13 cellular contexts compared by ENCODE assay signal in genomic region chr3:71083726-71084131, GRCh38.
DNase-seq lines count a peak whose midpoint lies in the region; ATAC-seq, FAIRE-seq and TF ChIP-seq lines count a peak whose summit lies in the region.
"Had no signal": no experiment of that assay in that cellular context is flagged by ENCODE, and none has a peak within 500 bp of the region (broad histone marks: within the 10 kb centered on the region; RNA-seq: fewer than 3 reads in every experiment).

No MANE protein-coding gene starts in this region.

- CTCF ChIA-PET in CD4-positive, alpha-beta memory T cell (lab: Charles Lee; ENCODE audit: partially characterized antibody): no interaction called here
- CTCF ChIA-PET in HepG2 (lab: Yijun Ruan, JAX; ENCODE audit: low intra/inter-chr PET ratio, low total read pairs): no interaction called here

- peak in 1 of 5 donors; percentile 71 for DNase-seq in CD4-positive, alpha-beta memory T cell
- DNase-seq in GM12865 (ENCODE audit: low read depth) (peak; percentile 78), MM.1S (peak; percentile 55), HepG2 (ENCODE audit: low spot score) (no peak), NCI-H526 treated with DMSO at 0.1 percent for 48 hours (lab: John Stamatoyannopoulos, UW) (no peak), esophagus muscularis mucosa (ENCODE audit: extremely low spot score) (no peak)
- DNase-seq: activated gamma-delta T cell treated with Interleukin-2 at 50 U/mL for 16 hours, esophagus squamous epithelium, NCI-H1092, NCI-H510A treated with DMSO at 0.1 percent for 48 hours, pancreas, RPMI8226 had no signal

- H3K27ac Mint-ChIP-seq in CD4-positive, alpha-beta memory T cell: peak overlapping the region; percentile 52 to 95 (median 90)

- H3K36me3 Mint-ChIP-seq in CD4-positive, alpha-beta memory T cell: peaks cover 32 to 38% of the 10 kb centered on the region in 2 donors

- WGBS in HepG2 (ENCODE audit: low lambda C conversion rate): 57% methylated on average over 3 of the region's 3 CpGs
- 97% methylated on average over 3 of the region's 3 CpGs for WGBS in esophagus muscularis mucosa

- H3K9me3 ChIP-seq in CD4-positive, alpha-beta memory T cell (ENCODE audit: control insufficient read depth in 1 of 2, low read length in 2 of 2): no peaks in the 10 kb centered on the region
- H3K9me3 ChIP-seq in MM.1S (replicated peaks; ENCODE audit: insufficient read depth, low read length): no peaks in the 10 kb centered on the region
- no peaks in the 10 kb centered on the region for H3K9me3 ChIP-seq in HepG2 (ENCODE audit: low read length)
- H3K9me3 ChIP-seq in esophagus muscularis mucosa: no peaks in the 10 kb centered on the region
- H3K9me3 ChIP-seq: esophagus squamous epithelium, pancreas had no signal

- no peak for FAIRE-seq in HepG2 (lab: Jason Lieb, UNC)
- FAIRE-seq: pancreas had no signal

- H3F3A ChIP-seq in MM.1S (ENCODE audit: insufficient read depth, low read length): peaks cover 6% of the 10 kb centered on the region; the same call in 1 of the 2 replicates

- H3K27ac ChIP-seq in CD4-positive, alpha-beta memory T cell (ENCODE audit: low read depth, low read length): no peak overlapping the region
- H3K27ac ChIP-seq in MM.1S (ENCODE audit: low read length): peak overlapping the region; percentile 5; the same call in 1 of the 2 replicates
- H3K27ac ChIP-seq in HepG2 (ENCODE audit: extremely low read length, insufficient read depth, low read length): no peak overlapping the region
- peak overlapping the region in 1 of 4 donors; percentile 2 for H3K27ac ChIP-seq in esophagus muscularis mucosa (replicated peaks in 1 of 4)
- H3K27ac ChIP-seq: esophagus squamous epithelium, pancreas had no signal

- peak overlapping the region in 5 of 8 donors; percentile 6 to 60 (median 41) for H3K4me3 Mint-ChIP-seq in CD4-positive, alpha-beta memory T cell

- TF ChIP-seq EP300 in HepG2 (IDR thresholded peaks at IDR 0.05; ENCODE audit: low read depth in 2 of 2, low read length in 2 of 2) (no peak), HepG2 (CRISPR knock-in tag; IDR thresholded peaks at IDR 0.05; ENCODE audit: borderline replicate concordance) (no peak), esophagus muscularis mucosa (IDR thresholded peaks at IDR 0.05) (no peak)

- ATAC-seq in HepG2: peak; percentile 53
- no peak for ATAC-seq in GM19452 (IDR thresholded peaks at IDR 0.05; ENCODE audit: unreplicated experiment)
- ATAC-seq: pancreas had no signal

- H3K4me1 ChIP-seq in CD4-positive, alpha-beta memory T cell (ENCODE audit: insufficient read depth, low read length): peaks cover 89% of the 10 kb centered on the region
- H3K4me1 ChIP-seq in MM.1S (ENCODE audit: low read length) (peaks cover 24% of the 10 kb centered on the region), HepG2 (ENCODE audit: insufficient read depth, low read length) (peaks cover 57% of the 10 kb centered on the region), esophagus muscularis mucosa (peaks cover 16 to 84% (median 65%) of the 10 kb centered on the region in 4 donors)

- no peak overlapping the region for H3K4me3 ChIP-seq in CD4-positive, alpha-beta memory T cell (ENCODE audit: low read length in 2 of 2)
- H3K4me3 ChIP-seq in GM12865 (ENCODE audit: low read depth, low read length): no peak overlapping the region
- H3K4me3 ChIP-seq in MM.1S (ENCODE audit: low read length): no peak overlapping the region
- no peak overlapping the region for H3K4me3 ChIP-seq in HepG2 (replicated peaks in 1 of 3; ENCODE audit: insufficient read depth in 1 of 3, low read depth in 2 of 3, low read length in 3 of 3)
- no peak overlapping the region for H3K4me3 ChIP-seq in esophagus muscularis mucosa
- H3K4me3 ChIP-seq: esophagus squamous epithelium, pancreas had no signal

- peaks cover 70 to 93% (median 81%) of the 10 kb centered on the region in 4 donors for H3K4me1 Mint-ChIP-seq in CD4-positive, alpha-beta memory T cell

- H3K27me3 ChIP-seq in CD4-positive, alpha-beta memory T cell (ENCODE audit: insufficient read depth, low read length): no peaks in the 10 kb centered on the region
- H3K27me3 ChIP-seq in MM.1S (replicated peaks; ENCODE audit: insufficient read depth, low read length) (no peaks in the 10 kb centered on the region), HepG2 (ENCODE audit: control insufficient read depth in 1 of 2, insufficient read depth in 2 of 2, low read length in 2 of 2) (no peaks in the 10 kb centered on the region), esophagus muscularis mucosa (no peaks in the 10 kb centered on the region)
- H3K27me3 ChIP-seq: esophagus squamous epithelium, pancreas had no signal

- no peaks in the 10 kb centered on the region for H3K9me2 ChIP-seq in MM.1S (replicated peaks; ENCODE audit: insufficient read depth, low read length)

- H3K27me3 Mint-ChIP-seq in CD4-positive, alpha-beta memory T cell: no peaks in the 10 kb centered on the region

- intact Hi-C loops in CD4-positive, alpha-beta memory T cell (cut with micrococcal nuclease): no loop called here
- intact Hi-C loops in HepG2 (cut with micrococcal nuclease; ENCODE audit: unreplicated experiment) (no loop called here), esophagus muscularis mucosa (cut with DNase I) (no loop called here)

- H4K20me1 ChIP-seq in MM.1S (ENCODE audit: insufficient read depth, low read length) (no peaks in the 10 kb centered on the region), HepG2 (ENCODE audit: insufficient read depth, low read length) (no peaks in the 10 kb centered on the region)

- in situ Hi-C loops in HepG2 (cut with HindIII; ENCODE audit: extremely low pct_ligation_motif_present, low pct_unique_long_range_greater_than_20kb): no loop called here

- TF ChIP-seq CTCF in GM12865 (IDR thresholded peaks at IDR 0.05; ENCODE audit: insufficient read depth, low read depth, low read length, missing control alignments) (no peak), MM.1S (IDR thresholded peaks at IDR 0.05; ENCODE audit: low read length) (no peak), HepG2 (CRISPR knock-in tag; IDR thresholded peaks at IDR 0.05) (no peak), esophagus muscularis mucosa (IDR thresholded peaks at IDR 0.05) (no peak)

- H3K79me2 ChIP-seq in MM.1S (ENCODE audit: low read length) (no peaks in the 10 kb centered on the region), HepG2 (ENCODE audit: insufficient read depth, low read length) (peaks cover 2% of the 10 kb centered on the region)

- no peaks in the 10 kb centered on the region for H3K36me3 ChIP-seq in CD4-positive, alpha-beta memory T cell (ENCODE audit: insufficient read depth, low read length)
- H3K36me3 ChIP-seq in MM.1S (replicated peaks; ENCODE audit: insufficient read depth, low read length) (no peaks in the 10 kb centered on the region), HepG2 (replicated peaks in 1 of 2; ENCODE audit: control insufficient read depth in 1 of 2, insufficient read depth in 2 of 2, low read length in 2 of 2) (0 out of 5 replicates have a peak, but pooled peaks cover 0 to 2% of the 10 kb centered on the region in 2 experiments), esophagus muscularis mucosa (no peaks in the 10 kb centered on the region)
- H3K36me3 ChIP-seq: esophagus squamous epithelium, pancreas had no signal

- POLR2A ChIA-PET in CD4-positive, alpha-beta memory T cell (lab: Charles Lee; ENCODE audit: partially characterized antibody): interaction anchor here (0.6 kb wide), 1 partner anchor 47 kb away, joined by 3 read pairs; no protein-coding TSS in a partner anchor
- POLR2A ChIA-PET in HepG2 (lab: Yijun Ruan, JAX): no interaction called here

- H3K9me3 Mint-ChIP-seq in CD4-positive, alpha-beta memory T cell: peaks cover 0 to 4% (median under 1%) of the 10 kb centered on the region in 8 donors

- TF ChIP-seq POLR2A in HepG2 (IDR thresholded peaks at IDR 0.05; ENCODE audit: insufficient read depth in 1 of 2, low read depth in 2 of 2, low read length in 2 of 2): no peak
- no peak for TF ChIP-seq POLR2A in esophagus muscularis mucosa (IDR thresholded peaks at IDR 0.05; ENCODE audit: low read depth)

- H3K9ac ChIP-seq in MM.1S (ENCODE audit: low read length) (no peak overlapping the region), HepG2 (ENCODE audit: insufficient read depth, low read depth, low read length) (no peak overlapping the region)

- H2AFZ ChIP-seq in MM.1S (ENCODE audit: low read length): no peak overlapping the region
- no peak overlapping the region for H2AFZ ChIP-seq in HepG2 (ENCODE audit: low read length)

- no peak for TF ChIP-seq RAD21 in HepG2 (CRISPR knock-in tag; IDR thresholded peaks at IDR 0.05)

- H3K4me2 ChIP-seq in MM.1S (ENCODE audit: low read depth, low read length) (no peak overlapping the region), HepG2 (ENCODE audit: low read depth, low read length) (no peak overlapping the region)

- no TSS peak for BruUV-seq in HepG2 (replicated peaks; lab: Mats Ljungman, UMichigan)

TF ChIP-seq in HepG2, 621 proteins besides CTCF, POLR2A, EP300 and RAD21 (continues in another document):
- TF ChIP-seq, protein P1, sequence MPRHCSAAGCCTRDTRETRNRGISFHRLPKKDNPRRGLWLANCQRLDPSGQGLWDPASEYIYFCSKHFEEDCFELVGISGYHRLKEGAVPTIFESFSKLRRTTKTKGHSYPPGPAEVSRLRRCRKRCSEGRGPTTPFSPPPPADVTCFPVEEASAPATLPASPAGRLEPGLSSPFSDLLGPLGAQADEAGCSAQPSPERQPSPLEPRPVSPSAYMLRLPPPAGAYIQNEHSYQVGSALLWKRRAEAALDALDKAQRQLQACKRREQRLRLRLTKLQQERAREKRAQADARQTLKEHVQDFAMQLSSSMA (CRISPR knock-in tag; IDR thresholded peaks at IDR 0.05): no peak
- TF ChIP-seq RXRA (CRISPR knock-in tag; IDR thresholded peaks at IDR 0.05): no peak
- TF ChIP-seq ZNF773 (CRISPR knock-in tag; IDR thresholded peaks at IDR 0.05; ENCODE audit: borderline replicate concordance): no peak
- TF ChIP-seq ZNF326 (CRISPR knock-in tag; IDR thresholded peaks at IDR 0.05; ENCODE audit: borderline replicate concordance): no peak
- TF ChIP-seq, protein P2, sequence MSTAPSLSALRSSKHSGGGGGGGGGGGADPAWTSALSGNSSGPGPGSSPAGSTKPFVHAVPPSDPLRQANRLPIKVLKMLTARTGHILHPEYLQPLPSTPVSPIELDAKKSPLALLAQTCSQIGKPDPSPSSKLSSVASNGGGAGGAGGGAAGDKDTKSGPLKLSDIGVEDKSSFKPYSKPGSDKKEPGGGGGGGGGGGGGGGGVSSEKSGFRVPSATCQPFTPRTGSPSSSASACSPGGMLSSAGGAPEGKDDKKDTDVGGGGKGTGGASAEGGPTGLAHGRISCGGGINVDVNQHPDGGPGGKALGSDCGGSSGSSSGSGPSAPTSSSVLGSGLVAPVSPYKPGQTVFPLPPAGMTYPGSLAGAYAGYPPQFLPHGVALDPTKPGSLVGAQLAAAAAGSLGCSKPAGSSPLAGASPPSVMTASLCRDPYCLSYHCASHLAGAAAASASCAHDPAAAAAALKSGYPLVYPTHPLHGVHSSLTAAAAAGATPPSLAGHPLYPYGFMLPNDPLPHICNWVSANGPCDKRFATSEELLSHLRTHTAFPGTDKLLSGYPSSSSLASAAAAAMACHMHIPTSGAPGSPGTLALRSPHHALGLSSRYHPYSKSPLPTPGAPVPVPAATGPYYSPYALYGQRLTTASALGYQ (CRISPR knock-in tag; IDR thresholded peaks at IDR 0.05): no peak
- peak; percentile 48; the same call in 1 of the 2 replicates for TF ChIP-seq HNF4A (CRISPR knock-in tag; IDR thresholded peaks at IDR 0.05)
- no peak for TF ChIP-seq ZNF616 (CRISPR knock-in tag; IDR thresholded peaks at IDR 0.05; ENCODE audit: low read depth)
- no peak for TF ChIP-seq REL (CRISPR knock-in tag; conservative IDR thresholded peaks at IDR 0.05)

Comparison
In these comparisons a context has a peak if more than half of its experiments do, and no peak if none do; other contexts are left out.
1. DNase-seq: peak in GM12865 (single experiment) and MM.1S (single experiment); none in HepG2 (single experiment), NCI-H526 treated with DMSO at 0.1 percent for 48 hours (single experiment) and esophagus muscularis mucosa (single experiment).